Comparison of ENCODE assay signal across 22 cellular contexts in the genomic region with DNA sequence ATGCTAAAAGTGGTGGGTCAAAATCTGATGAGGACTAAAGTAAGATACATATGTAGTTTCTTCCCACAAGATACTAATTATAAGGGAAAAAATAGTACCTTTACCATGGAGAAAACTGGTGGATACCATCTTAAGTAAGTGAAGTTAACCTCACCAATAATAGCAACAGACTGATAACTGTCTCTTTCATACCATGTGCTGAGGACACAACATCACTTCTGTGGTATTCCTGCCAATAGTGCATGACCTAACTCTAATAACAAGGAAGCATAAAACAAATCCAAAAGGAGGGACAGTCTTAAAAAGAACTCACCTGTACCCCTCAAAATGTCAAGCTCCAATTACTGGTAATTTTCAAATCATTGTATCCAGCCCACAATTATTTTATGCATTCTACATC. TPM values are rescaled to one million over a fixed set of nuclear protein-coding genes. Genes with fewer than 3 reads are reported as not detected.
DNase-seq lines count a peak whose midpoint lies in the region; ATAC-seq, FAIRE-seq and TF ChIP-seq lines count a peak whose summit lies in the region.
"Had no signal": no experiment of that assay in that cellular context is flagged by ENCODE, and none has a peak within 500 bp of the region (broad histone marks: within the 10 kb centered on the region; RNA-seq: fewer than 3 reads in every experiment).

No MANE protein-coding gene starts in this region.

- H3K4me3 ChIP-seq in astrocyte (ENCODE audit: insufficient read depth, low read depth, low read length) (no peak overlapping the region), heart left ventricle (no peak overlapping the region), right atrium auricular region (no peak overlapping the region)
- H3K4me3 ChIP-seq: GM23338, HAP-1 had no signal

- no peak overlapping the region for H3K27ac Mint-ChIP-seq in astrocyte (ENCODE audit: unreplicated experiment)
- H3K27ac Mint-ChIP-seq: CD8-positive, alpha-beta T cell; GM23338 had no signal

- no peak overlapping the region for H3K27ac ChIP-seq in astrocyte (ENCODE audit: low read depth, low read length)
- no peak overlapping the region for H3K27ac ChIP-seq in heart left ventricle
- H3K27ac ChIP-seq in right atrium auricular region = peak overlapping the region; percentile 44 to 55

- no peak overlapping the region for H3K9ac ChIP-seq in astrocyte (ENCODE audit: low read length)

- H3K27me3 ChIP-seq in astrocyte (ENCODE audit: insufficient read depth, low read length) = no peaks in the 10 kb centered on the region
- H3K27me3 ChIP-seq in heart left ventricle = no peaks in the 10 kb centered on the region
- H3K27me3 ChIP-seq in right atrium auricular region = no peaks in the 10 kb centered on the region

- H3K36me3 ChIP-seq in astrocyte (ENCODE audit: insufficient read depth, low read length) (peaks cover 28% of the 10 kb centered on the region), heart left ventricle (peaks cover 0 to 97% (median 83%) of the 10 kb centered on the region in 9 donors), right atrium auricular region (peaks cover 42% of the 10 kb centered on the region)

- no peak overlapping the region for H2AFZ ChIP-seq in astrocyte (ENCODE audit: low read depth, low read length)
- H2AFZ ChIP-seq: GM23338 had no signal

- H3K9me3 Mint-ChIP-seq in astrocyte (ENCODE audit: unreplicated experiment) = no peaks in the 10 kb centered on the region
- H3K9me3 Mint-ChIP-seq: CD4-positive, CD25-positive, alpha-beta regulatory T cell; CD8-positive, alpha-beta T cell; GM23338 had no signal

- H3K4me3 Mint-ChIP-seq in astrocyte (ENCODE audit: unreplicated experiment) = no peak overlapping the region
- H3K4me3 Mint-ChIP-seq: CD4-positive, CD25-positive, alpha-beta regulatory T cell; CD8-positive, alpha-beta T cell; GM23338 had no signal

- no peaks in the 10 kb centered on the region for H4K20me1 ChIP-seq in astrocyte (ENCODE audit: insufficient read depth, low read length)

- H3K79me2 ChIP-seq in astrocyte (ENCODE audit: insufficient read depth, low read length) = no peaks in the 10 kb centered on the region

- H3K4me1 ChIP-seq in astrocyte (ENCODE audit: insufficient read depth, low read length) = peaks cover 7% of the 10 kb centered on the region
- H3K4me1 ChIP-seq in heart left ventricle = peaks cover 0 to 20% (median 3%) of the 10 kb centered on the region in 12 donors
- H3K4me1 ChIP-seq in right atrium auricular region = peaks cover 0 to 19% of the 10 kb centered on the region in 2 donors
- H3K4me1 ChIP-seq: HAP-1 had no signal

- peaks cover 12% of the 10 kb centered on the region for H3K36me3 Mint-ChIP-seq in astrocyte (ENCODE audit: low read depth, unreplicated experiment)

- no peaks in the 10 kb centered on the region for H3K27me3 Mint-ChIP-seq in astrocyte (ENCODE audit: low read depth, unreplicated experiment)
- H3K27me3 Mint-ChIP-seq: CD4-positive, CD25-positive, alpha-beta regulatory T cell had no signal

- peaks cover 13% of the 10 kb centered on the region for H3K4me1 Mint-ChIP-seq in astrocyte (ENCODE audit: low read depth, unreplicated experiment)
- H3K4me1 Mint-ChIP-seq: GM23338 had no signal

- no peak for DNase-seq in astrocyte (ENCODE audit: low read depth)
- no peak for DNase-seq in heart left ventricle
- no peak for DNase-seq in right atrium auricular region (ENCODE audit: low spot score)
- DNase-seq in CD1c-positive myeloid dendritic cell (ENCODE audit: extremely low spot score) = no peak
- DNase-seq in H4 (ENCODE audit: low spot score) = no peak
- no peak for DNase-seq in NCI-H187 treated with DMSO at 0.1 percent for 48 hours (lab: John Stamatoyannopoulos, UW)
- DNase-seq: C1 segment of cervical spinal cord; Calu3; CD4-positive, CD25-positive, alpha-beta regulatory T cell; CD8-positive, alpha-beta T cell; DMS53; DMS79 treated with DMSO at 0.1 percent for 48 hours; GF-D8 had no signal

- no peak for TF ChIP-seq POLR2A in heart left ventricle (IDR thresholded peaks at IDR 0.05)

- no peak for TF ChIP-seq CTCF in astrocyte (IDR thresholded peaks at IDR 0.05; ENCODE audit: insufficient read depth, low read depth, low read length)
- no peak for TF ChIP-seq CTCF in heart left ventricle (IDR thresholded peaks at IDR 0.05)
- no peak for TF ChIP-seq CTCF in right atrium auricular region (IDR thresholded peaks at IDR 0.05)

- intact Hi-C loops in heart left ventricle (cut with DNase I) = no loop called here

- no peaks in the 10 kb centered on the region for H3K9me3 ChIP-seq in astrocyte (ENCODE audit: insufficient read depth, low read depth, low read length)
- no peaks in the 10 kb centered on the region for H3K9me3 ChIP-seq in heart left ventricle
- no peaks in the 10 kb centered on the region for H3K9me3 ChIP-seq in right atrium auricular region
- H3K9me3 ChIP-seq: HAP-1 had no signal

- peak; percentile 52 for FAIRE-seq in astrocyte (lab: Jason Lieb, UNC)
- FAIRE-seq: GM12891, GM18507, H54 had no signal

- no peak overlapping the region for H3K4me2 ChIP-seq in astrocyte (ENCODE audit: low read length)
- H3K4me2 ChIP-seq: GM23338 had no signal

- peak; percentile 57 to 68 (median 62) for ATAC-seq in heart left ventricle
- ATAC-seq: CD8-positive, alpha-beta T cell; GM23338 had no signal

RNA-seq across cellular contexts. Expression of a gene that starts 8.8 kb away (rescaled TPM):
- total RNA-seq in astrocyte (21.8 and 27.5 TPM in 2 replicates), heart left ventricle (10 to 100 TPM; 25.2 to 52.4 (median 35.1) TPM), right atrium auricular region (10 to 100 TPM; 28.6 to 35.1 TPM)
- polyA plus RNA-seq in heart left ventricle = 10 to 100 TPM; 17.7 to 35.0 TPM
- 38.9 and 39.7 TPM in 2 replicates for total RNA-seq in H4 (2014; rRNA removed; shearing (Covaris generic))

RNA-seq across cellular contexts. Expression of a gene that starts 20.3 kb away (rescaled TPM):
- total RNA-seq in astrocyte (6.1 and 7.9 TPM in 2 replicates), heart left ventricle (10 to 100 TPM in 7 of 9 donors, 1 to 10 TPM in 2; 8.4 to 21.3 (median 12.2) TPM), right atrium auricular region (10 to 100 TPM in 1 of 2 donors, 1 to 10 TPM in 1; 5.5 to 13.8 TPM)
- polyA plus RNA-seq in heart left ventricle = 10 to 100 TPM; 11.8 to 30.6 TPM
- 6.4 and 9.5 TPM in 2 replicates for total RNA-seq in H4 (2014; rRNA removed; shearing (Covaris generic))
- total RNA-seq: A673 had no signal

RNA-seq across cellular contexts. Expression of a gene that starts 21.2 kb away (rescaled TPM):
- 0.26 and 0.27 TPM in 2 replicates for total RNA-seq in astrocyte
- total RNA-seq in heart left ventricle = 1 to 10 TPM in 8 of 9 donors, under 1 TPM in 1; 0.80 to 3.5 (median 1.3) TPM
- 1 to 10 TPM in 1 of 2 donors, under 1 TPM in 1; 0.62 to 1.2 TPM for polyA plus RNA-seq in heart left ventricle
- total RNA-seq in right atrium auricular region = 1 to 10 TPM in 1 of 2 donors, under 1 TPM in 1; 0.79 to 1.3 TPM
- total RNA-seq in H4 (2014; rRNA removed; shearing (Covaris generic)) = 0.35 and 0.39 TPM in 2 replicates
- total RNA-seq: G401 had no signal

RNA-seq across cellular contexts. Expression of a gene that starts 54.6 kb away (rescaled TPM):
- 0.39 and 1.2 TPM in 2 replicates for total RNA-seq in astrocyte
- 1 to 10 TPM in 5 of 9 donors, under 1 TPM in 4; 0.62 to 2.6 (median 1.1) TPM for total RNA-seq in heart left ventricle
- under 1 TPM; 0.19 to 0.55 TPM for polyA plus RNA-seq in heart left ventricle
- total RNA-seq in right atrium auricular region = 1 to 10 TPM; 1.7 to 3.9 TPM
- total RNA-seq in H4 (2014; rRNA removed; shearing (Covaris generic)) = 0.12 TPM in 1 of 2 replicates, not detected in the other
- total RNA-seq: A673; Calu3; CD4-positive, CD25-positive, alpha-beta regulatory T cell; Daoy had no signal
- polyA plus RNA-seq: BJ had no signal

Comparison
In these comparisons a context has a peak if more than half of its experiments do, and no peak if none do; other contexts are left out.
1. H3K27ac ChIP-seq: peak in right atrium auricular region (2 of 2); none in astrocyte (single experiment) and heart left ventricle (0 of 12).